In the genomic region with DNA sequence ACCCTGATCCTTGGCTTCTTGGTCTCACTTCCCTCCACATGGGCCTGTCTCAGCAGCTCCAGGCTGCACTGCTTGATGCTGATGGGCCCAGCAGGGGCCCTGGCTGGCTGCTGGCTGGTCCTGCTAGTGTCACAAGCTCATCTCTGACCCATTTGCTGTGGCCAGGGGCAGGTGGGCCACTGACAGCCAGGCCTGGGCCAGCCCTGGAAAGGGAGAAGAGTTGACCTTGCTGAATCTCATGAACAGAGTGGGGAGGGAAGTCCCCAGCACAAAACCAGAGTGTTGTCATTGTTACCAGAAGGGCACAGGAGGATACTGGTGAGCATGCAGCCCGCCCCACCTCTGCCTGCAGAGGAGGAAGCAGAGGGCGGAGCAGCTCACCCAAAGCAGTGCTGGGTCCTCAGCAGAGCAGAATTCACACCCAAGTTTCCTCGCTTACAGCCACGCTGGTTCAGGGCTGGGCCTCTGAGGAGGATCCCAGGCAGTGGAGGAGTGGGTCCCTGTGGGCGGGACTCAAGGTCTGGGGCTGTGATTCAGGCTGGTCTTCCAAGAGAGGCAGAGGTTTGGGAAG, we compare ENCODE assay signal across 2 cellular contexts.
TF ChIP-seq lines count a peak whose summit lies in the region.

No MANE protein-coding gene starts in this region.

TF ChIP-seq in GM23338, 12 proteins besides CTCF, POLR2A, EP300 and RAD21 (continues in another document):
- TF ChIP-seq ZNF114 (CRISPR knock-in tag; IDR thresholded peaks at IDR 0.05) (no peak), NANOG (IDR thresholded peaks at IDR 0.05; ENCODE audit: borderline replicate concordance) (no peak), JUNB (IDR thresholded peaks at IDR 0.05; ENCODE audit: unreplicated experiment) (no peak), STAT1 (IDR thresholded peaks at IDR 0.05; ENCODE audit: unreplicated experiment) (no peak), EZH2phosphoT487 (IDR thresholded peaks at IDR 0.05; ENCODE audit: unreplicated experiment) (no peak), ZNF331 (CRISPR knock-in tag; IDR thresholded peaks at IDR 0.05; ENCODE audit: low read depth) (no peak), CREB1 (CRISPR knock-in tag; IDR thresholded peaks at IDR 0.05; ENCODE audit: low read depth) (no peak), EZH2 (IDR thresholded peaks at IDR 0.05; ENCODE audit: low read depth, unreplicated experiment) (no peak)
- TF ChIP-seq, protein P1, sequence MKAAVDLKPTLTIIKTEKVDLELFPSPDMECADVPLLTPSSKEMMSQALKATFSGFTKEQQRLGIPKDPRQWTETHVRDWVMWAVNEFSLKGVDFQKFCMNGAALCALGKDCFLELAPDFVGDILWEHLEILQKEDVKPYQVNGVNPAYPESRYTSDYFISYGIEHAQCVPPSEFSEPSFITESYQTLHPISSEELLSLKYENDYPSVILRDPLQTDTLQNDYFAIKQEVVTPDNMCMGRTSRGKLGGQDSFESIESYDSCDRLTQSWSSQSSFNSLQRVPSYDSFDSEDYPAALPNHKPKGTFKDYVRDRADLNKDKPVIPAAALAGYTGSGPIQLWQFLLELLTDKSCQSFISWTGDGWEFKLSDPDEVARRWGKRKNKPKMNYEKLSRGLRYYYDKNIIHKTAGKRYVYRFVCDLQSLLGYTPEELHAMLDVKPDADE (IDR thresholded peaks at IDR 0.05) = no peak
- TF ChIP-seq, protein P2, sequence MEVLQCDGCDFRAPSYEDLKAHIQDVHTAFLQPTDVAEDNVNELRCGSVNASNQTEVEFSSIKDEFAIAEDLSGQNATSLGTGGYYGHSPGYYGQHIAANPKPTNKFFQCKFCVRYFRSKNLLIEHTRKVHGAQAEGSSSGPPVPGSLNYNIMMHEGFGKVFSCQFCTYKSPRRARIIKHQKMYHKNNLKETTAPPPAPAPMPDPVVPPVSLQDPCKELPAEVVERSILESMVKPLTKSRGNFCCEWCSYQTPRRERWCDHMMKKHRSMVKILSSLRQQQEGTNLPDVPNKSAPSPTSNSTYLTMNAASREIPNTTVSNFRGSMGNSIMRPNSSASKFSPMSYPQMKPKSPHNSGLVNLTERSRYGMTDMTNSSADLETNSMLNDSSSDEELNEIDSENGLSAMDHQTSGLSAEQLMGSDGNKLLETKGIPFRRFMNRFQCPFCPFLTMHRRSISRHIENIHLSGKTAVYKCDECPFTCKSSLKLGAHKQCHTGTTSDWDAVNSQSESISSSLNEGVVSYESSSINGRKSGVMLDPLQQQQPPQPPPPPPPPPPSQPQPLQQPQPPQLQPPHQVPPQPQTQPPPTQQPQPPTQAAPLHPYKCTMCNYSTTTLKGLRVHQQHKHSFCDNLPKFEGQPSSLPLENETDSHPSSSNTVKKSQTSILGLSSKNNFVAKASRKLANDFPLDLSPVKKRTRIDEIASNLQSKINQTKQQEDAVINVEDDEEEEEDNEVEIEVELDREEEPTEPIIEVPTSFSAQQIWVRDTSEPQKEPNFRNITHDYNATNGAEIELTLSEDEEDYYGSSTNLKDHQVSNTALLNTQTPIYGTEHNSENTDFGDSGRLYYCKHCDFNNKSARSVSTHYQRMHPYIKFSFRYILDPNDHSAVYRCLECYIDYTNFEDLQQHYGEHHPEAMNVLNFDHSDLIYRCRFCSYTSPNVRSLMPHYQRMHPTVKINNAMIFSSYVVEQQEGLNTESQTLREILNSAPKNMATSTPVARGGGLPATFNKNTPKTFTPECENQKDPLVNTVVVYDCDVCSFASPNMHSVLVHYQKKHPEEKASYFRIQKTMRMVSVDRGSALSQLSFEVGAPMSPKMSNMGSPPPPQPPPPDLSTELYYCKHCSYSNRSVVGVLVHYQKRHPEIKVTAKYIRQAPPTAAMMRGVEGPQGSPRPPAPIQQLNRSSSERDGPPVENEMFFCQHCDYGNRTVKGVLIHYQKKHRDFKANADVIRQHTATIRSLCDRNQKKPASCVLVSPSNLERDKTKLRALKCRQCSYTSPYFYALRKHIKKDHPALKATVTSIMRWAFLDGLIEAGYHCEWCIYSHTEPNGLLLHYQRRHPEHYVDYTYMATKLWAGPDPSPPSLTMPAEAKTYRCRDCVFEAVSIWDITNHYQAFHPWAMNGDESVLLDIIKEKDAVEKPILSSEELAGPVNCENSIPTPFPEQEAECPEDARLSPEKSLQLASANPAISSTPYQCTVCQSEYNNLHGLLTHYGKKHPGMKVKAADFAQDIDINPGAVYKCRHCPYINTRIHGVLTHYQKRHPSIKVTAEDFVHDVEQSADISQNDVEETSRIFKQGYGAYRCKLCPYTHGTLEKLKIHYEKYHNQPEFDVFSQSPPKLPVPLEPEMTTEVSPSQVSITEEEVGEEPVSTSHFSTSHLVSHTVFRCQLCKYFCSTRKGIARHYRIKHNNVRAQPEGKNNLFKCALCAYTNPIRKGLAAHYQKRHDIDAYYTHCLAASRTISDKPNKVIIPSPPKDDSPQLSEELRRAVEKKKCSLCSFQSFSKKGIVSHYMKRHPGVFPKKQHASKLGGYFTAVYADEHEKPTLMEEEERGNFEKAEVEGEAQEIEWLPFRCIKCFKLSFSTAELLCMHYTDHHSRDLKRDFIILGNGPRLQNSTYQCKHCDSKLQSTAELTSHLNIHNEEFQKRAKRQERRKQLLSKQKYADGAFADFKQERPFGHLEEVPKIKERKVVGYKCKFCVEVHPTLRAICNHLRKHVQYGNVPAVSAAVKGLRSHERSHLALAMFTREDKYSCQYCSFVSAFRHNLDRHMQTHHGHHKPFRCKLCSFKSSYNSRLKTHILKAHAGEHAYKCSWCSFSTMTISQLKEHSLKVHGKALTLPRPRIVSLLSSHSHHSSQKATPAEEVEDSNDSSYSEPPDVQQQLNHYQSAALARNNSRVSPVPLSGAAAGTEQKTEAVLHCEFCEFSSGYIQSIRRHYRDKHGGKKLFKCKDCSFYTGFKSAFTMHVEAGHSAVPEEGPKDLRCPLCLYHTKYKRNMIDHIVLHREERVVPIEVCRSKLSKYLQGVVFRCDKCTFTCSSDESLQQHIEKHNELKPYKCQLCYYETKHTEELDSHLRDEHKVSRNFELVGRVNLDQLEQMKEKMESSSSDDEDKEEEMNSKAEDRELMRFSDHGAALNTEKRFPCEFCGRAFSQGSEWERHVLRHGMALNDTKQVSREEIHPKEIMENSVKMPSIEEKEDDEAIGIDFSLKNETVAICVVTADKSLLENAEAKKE (CRISPR knock-in tag; IDR thresholded peaks at IDR 0.05) = no peak

TF ChIP-seq in GM12878, 131 proteins besides CTCF, POLR2A, EP300 and RAD21:
- TF ChIP-seq CEBPB (IDR thresholded peaks at IDR 0.05; ENCODE audit: borderline replicate concordance in 1 of 2, low read depth in 2 of 2, low read length in 2 of 2) (no peak), SREBF1 (IDR thresholded peaks at IDR 0.05; ENCODE audit: low read length) (no peak), POLR2AphosphoS5 (IDR thresholded peaks at IDR 0.05; ENCODE audit: low read length) (no peak), LARP7 (IDR thresholded peaks at IDR 0.05) (no peak), JUND (IDR thresholded peaks at IDR 0.05; ENCODE audit: low read depth, low read length) (no peak), HCFC1 (IDR thresholded peaks at IDR 0.05; ENCODE audit: low read length) (no peak), POLR2AphosphoS2 (IDR thresholded peaks at IDR 0.05; ENCODE audit: low read depth, low read length) (no peak), SMAD1 (IDR thresholded peaks at IDR 0.05; ENCODE audit: low read depth, partially characterized antibody) (no peak)
- TF ChIP-seq, protein P3, sequence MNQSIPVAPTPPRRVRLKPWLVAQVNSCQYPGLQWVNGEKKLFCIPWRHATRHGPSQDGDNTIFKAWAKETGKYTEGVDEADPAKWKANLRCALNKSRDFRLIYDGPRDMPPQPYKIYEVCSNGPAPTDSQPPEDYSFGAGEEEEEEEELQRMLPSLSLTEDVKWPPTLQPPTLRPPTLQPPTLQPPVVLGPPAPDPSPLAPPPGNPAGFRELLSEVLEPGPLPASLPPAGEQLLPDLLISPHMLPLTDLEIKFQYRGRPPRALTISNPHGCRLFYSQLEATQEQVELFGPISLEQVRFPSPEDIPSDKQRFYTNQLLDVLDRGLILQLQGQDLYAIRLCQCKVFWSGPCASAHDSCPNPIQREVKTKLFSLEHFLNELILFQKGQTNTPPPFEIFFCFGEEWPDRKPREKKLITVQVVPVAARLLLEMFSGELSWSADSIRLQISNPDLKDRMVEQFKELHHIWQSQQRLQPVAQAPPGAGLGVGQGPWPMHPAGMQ (IDR thresholded peaks at IDR 0.05; ENCODE audit: borderline replicate concordance) = no peak
- TF ChIP-seq, protein P4, sequence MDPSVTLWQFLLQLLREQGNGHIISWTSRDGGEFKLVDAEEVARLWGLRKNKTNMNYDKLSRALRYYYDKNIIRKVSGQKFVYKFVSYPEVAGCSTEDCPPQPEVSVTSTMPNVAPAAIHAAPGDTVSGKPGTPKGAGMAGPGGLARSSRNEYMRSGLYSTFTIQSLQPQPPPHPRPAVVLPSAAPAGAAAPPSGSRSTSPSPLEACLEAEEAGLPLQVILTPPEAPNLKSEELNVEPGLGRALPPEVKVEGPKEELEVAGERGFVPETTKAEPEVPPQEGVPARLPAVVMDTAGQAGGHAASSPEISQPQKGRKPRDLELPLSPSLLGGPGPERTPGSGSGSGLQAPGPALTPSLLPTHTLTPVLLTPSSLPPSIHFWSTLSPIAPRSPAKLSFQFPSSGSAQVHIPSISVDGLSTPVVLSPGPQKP (IDR thresholded peaks at IDR 0.05; ENCODE audit: low read depth, low read length) = no peak
- TF ChIP-seq, protein P5, sequence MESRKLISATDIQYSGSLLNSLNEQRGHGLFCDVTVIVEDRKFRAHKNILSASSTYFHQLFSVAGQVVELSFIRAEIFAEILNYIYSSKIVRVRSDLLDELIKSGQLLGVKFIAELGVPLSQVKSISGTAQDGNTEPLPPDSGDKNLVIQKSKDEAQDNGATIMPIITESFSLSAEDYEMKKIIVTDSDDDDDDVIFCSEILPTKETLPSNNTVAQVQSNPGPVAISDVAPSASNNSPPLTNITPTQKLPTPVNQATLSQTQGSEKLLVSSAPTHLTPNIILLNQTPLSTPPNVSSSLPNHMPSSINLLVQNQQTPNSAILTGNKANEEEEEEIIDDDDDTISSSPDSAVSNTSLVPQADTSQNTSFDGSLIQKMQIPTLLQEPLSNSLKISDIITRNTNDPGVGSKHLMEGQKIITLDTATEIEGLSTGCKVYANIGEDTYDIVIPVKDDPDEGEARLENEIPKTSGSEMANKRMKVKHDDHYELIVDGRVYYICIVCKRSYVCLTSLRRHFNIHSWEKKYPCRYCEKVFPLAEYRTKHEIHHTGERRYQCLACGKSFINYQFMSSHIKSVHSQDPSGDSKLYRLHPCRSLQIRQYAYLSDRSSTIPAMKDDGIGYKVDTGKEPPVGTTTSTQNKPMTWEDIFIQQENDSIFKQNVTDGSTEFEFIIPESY (IDR thresholded peaks at IDR 0.05) = no peak
